In the genomic region with DNA sequence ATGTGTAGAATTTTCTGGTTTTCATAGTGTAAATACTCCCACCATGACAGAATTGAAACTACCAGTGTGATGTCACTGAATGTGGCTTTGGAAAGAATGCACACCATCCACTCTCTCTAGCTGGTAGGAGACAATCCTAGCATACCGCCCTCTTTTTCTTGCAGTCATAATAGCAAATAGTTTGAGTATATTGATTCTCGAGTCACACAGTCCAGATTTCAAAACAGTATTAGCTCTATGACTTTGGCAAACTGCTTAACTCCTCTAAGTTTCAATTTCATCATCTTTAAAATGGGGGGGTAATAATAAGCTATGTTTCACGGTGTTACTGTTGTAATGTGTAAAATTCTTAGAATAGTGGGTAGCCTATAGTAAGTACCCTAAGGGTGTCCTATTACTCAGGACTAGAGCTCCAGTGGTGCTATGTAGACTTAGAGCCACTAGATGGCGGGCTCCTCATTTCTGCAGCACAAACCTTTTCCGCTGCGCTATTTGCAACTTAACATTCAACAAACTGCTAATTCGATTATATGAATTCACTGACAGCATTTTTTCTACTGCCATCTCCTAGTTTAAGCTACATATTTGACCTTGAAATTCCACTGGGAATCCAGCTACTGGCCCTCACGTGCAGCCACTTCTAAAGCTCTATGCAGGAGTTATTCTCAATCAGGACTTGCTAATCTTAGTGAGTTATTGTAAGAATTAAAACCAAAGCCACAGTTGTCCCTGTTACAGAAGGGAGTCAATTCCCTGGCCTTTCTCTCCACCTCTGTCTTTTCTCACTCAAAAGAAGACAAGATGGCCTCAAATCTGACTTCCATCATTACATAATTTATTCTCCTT, we compare ENCODE assay signal across 8 cellular contexts. TPM values are rescaled to one million over a fixed set of nuclear protein-coding genes. Genes with fewer than 3 reads are reported as not detected.
DNase-seq lines count a peak whose midpoint lies in the region; ATAC-seq and TF ChIP-seq lines count a peak whose summit lies in the region.

No MANE protein-coding gene starts in this region.

- H3K27ac ChIP-seq in HEK293 (ENCODE audit: extremely low read depth, low read depth, low read length) (no peak overlapping the region), SK-N-MC (no peak overlapping the region), left ventricle myocardium inferior (replicated peaks) (no peak overlapping the region)

- peak; percentile 57 for DNase-seq in GM10266 (ENCODE audit: extremely low spot score)
- DNase-seq in MV-4-11 (lab: John Stamatoyannopoulos, UW) = peak; percentile 79
- DNase-seq in SK-N-MC (ENCODE audit: low read depth, low spot score) = peak; percentile 80
- DNase-seq in activated naive CD8-positive, alpha-beta T cell treated with anti-CD3 and anti-CD28 coated beads, Interleukin-2, amount 50 U/mL, for 16 hours (ENCODE audit: low read depth, low spot score) = peak; percentile 21
- peak; percentile 39 for DNase-seq in left ventricle myocardium inferior
- DNase-seq in retina = peak; percentile 69

- CTCF ChIA-PET in HEK293 (lab: Yijun Ruan, JAX) = interaction anchor here (0.5 to 4.2 kb wide), 52 partner anchors 9 to 966 kb away, joined by 3 to 56 read pairs (median 5); a partner anchor contains a TSS

- H3K4me3 ChIP-seq in HEK293 (ENCODE audit: low read depth, low read length) (no peak overlapping the region), SK-N-MC (0 out of 2 replicates have a peak overlapping the region, but pooled peaks have one; percentile 24), left ventricle myocardium inferior (peak overlapping the region; percentile 19)

- ATAC-seq in HG02763 (IDR thresholded peaks at IDR 0.05; ENCODE audit: unreplicated experiment) = no peak

- H3K9me3 ChIP-seq in HEK293 (ENCODE audit: control insufficient read depth, insufficient read depth, low read depth, low read length) = no peaks in the 10 kb centered on the region
- H3K9me3 ChIP-seq in SK-N-MC (ENCODE audit: low read depth, low read length) = no peaks in the 10 kb centered on the region
- peaks cover 22% of the 10 kb centered on the region for H3K9me3 ChIP-seq in left ventricle myocardium inferior (replicated peaks)

- POLR2A ChIA-PET in HEK293 (lab: Yijun Ruan, JAX) = interaction anchor here (1.1 to 1.5 kb wide), 2 partner anchors 23 to 47 kb away, joined by 6 read pairs; a partner anchor contains a TSS

- H3K27me3 ChIP-seq in left ventricle myocardium inferior (ENCODE audit: low read depth) = no peaks in the 10 kb centered on the region

- no peak overlapping the region for H3K9ac ChIP-seq in SK-N-MC (ENCODE audit: insufficient read length)

- intact Hi-C loops in left ventricle myocardium inferior (cut with micrococcal nuclease) = loop anchor here (2.0 to 5.0 kb wide), 2 partner anchors 64 to 177 kb away; no protein-coding TSS in a partner anchor

- H3K4me1 ChIP-seq in HEK293 (ENCODE audit: control insufficient read depth, insufficient read depth, low read length) (no peaks in the 10 kb centered on the region), left ventricle myocardium inferior (peaks cover 7% of the 10 kb centered on the region)

- H3K36me3 ChIP-seq in HEK293 (ENCODE audit: control insufficient read depth in 2 of 2, insufficient read depth in 1 of 2, low read length in 2 of 2) = no peaks in the 10 kb centered on the region
- no peaks in the 10 kb centered on the region for H3K36me3 ChIP-seq in SK-N-MC (ENCODE audit: insufficient read depth, low read length)
- no peaks in the 10 kb centered on the region for H3K36me3 ChIP-seq in left ventricle myocardium inferior

- TF ChIP-seq CTCF in GM10266 (IDR thresholded peaks at IDR 0.05; ENCODE audit: control insufficient read depth, insufficient read depth, low read depth, missing control alignments) = peak; percentile 88
- TF ChIP-seq CTCF in HEK293 (tag by site-specific recombination; IDR thresholded peaks at IDR 0.05) = peak; percentile 39; the same call in 1 of the 2 replicates
- TF ChIP-seq CTCF in left ventricle myocardium inferior (IDR thresholded peaks at IDR 0.05; ENCODE audit: borderline replicate concordance) = peak; percentile 96

TF ChIP-seq in HEK293, 187 proteins besides CTCF, POLR2A, EP300 and RAD21:
- TF ChIP-seq ZFP41 (tag by site-specific recombination; IDR thresholded peaks at IDR 0.05; ENCODE audit: borderline replicate concordance) = no peak
- 0 out of 2 replicates have a peak, but pooled peaks have one; percentile 44 for TF ChIP-seq ZSCAN30 (tag by site-specific recombination; IDR thresholded peaks at IDR 0.05)
- no peak for TF ChIP-seq BCL11A (tag by site-specific recombination; IDR thresholded peaks at IDR 0.05; ENCODE audit: low read depth)
- TF ChIP-seq, protein P1, sequence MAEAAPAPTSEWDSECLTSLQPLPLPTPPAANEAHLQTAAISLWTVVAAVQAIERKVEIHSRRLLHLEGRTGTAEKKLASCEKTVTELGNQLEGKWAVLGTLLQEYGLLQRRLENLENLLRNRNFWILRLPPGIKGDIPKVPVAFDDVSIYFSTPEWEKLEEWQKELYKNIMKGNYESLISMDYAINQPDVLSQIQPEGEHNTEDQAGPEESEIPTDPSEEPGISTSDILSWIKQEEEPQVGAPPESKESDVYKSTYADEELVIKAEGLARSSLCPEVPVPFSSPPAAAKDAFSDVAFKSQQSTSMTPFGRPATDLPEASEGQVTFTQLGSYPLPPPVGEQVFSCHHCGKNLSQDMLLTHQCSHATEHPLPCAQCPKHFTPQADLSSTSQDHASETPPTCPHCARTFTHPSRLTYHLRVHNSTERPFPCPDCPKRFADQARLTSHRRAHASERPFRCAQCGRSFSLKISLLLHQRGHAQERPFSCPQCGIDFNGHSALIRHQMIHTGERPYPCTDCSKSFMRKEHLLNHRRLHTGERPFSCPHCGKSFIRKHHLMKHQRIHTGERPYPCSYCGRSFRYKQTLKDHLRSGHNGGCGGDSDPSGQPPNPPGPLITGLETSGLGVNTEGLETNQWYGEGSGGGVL (tag by site-specific recombination; IDR thresholded peaks at IDR 0.05) = no peak
- TF ChIP-seq WT1 (tag by site-specific recombination; IDR thresholded peaks at IDR 0.05) = no peak
- TF ChIP-seq ZNF133 (tag by site-specific recombination; IDR thresholded peaks at IDR 0.05) = no peak
- no peak for TF ChIP-seq ZXDB (tag by site-specific recombination; IDR thresholded peaks at IDR 0.05)
- TF ChIP-seq ZNF660 (tag by site-specific recombination; IDR thresholded peaks at IDR 0.05) = peak; percentile 60
- TF ChIP-seq ZNF654 (tag by site-specific recombination; IDR thresholded peaks at IDR 0.05; ENCODE audit: low read depth) = peak; percentile 95

RNA-seq across cellular contexts. Expression of a gene that starts 18.7 kb away (rescaled TPM):
- total RNA-seq in left ventricle myocardium inferior = not detected

RNA-seq across cellular contexts. Expression of a gene that starts 22.7 kb away (rescaled TPM):
- 291 TPM for total RNA-seq in left ventricle myocardium inferior

RNA-seq across cellular contexts. Expression of a gene that starts 44.2 kb away (rescaled TPM):
- total RNA-seq in left ventricle myocardium inferior = 8.8 TPM

RNA-seq across cellular contexts. Expression of a gene that starts 47.6 kb away (rescaled TPM):
- total RNA-seq in left ventricle myocardium inferior = 10.9 TPM

RNA-seq across cellular contexts. Expression of a gene that starts 57.3 kb away (rescaled TPM):
- not detected for total RNA-seq in left ventricle myocardium inferior

Comparison
In these comparisons a context has a peak if more than half of its experiments do, and no peak if none do; other contexts are left out.
1. DNase-seq: peak in every context shown above with its lines; median percentile 80 in SK-N-MC; 79 in MV-4-11; 69 in retina; 57 in GM10266; 39 in left ventricle myocardium inferior; 21 in activated naive CD8-positive, alpha-beta T cell treated with anti-CD3 and anti-CD28 coated beads, Interleukin-2, amount 50 U/mL, for 16 hours.
2. CTCF ChIP-seq: peak in every context shown above with its lines; median percentile 96 in left ventricle myocardium inferior; 88 in GM10266; 39 in HEK293.